In the genomic region with DNA sequence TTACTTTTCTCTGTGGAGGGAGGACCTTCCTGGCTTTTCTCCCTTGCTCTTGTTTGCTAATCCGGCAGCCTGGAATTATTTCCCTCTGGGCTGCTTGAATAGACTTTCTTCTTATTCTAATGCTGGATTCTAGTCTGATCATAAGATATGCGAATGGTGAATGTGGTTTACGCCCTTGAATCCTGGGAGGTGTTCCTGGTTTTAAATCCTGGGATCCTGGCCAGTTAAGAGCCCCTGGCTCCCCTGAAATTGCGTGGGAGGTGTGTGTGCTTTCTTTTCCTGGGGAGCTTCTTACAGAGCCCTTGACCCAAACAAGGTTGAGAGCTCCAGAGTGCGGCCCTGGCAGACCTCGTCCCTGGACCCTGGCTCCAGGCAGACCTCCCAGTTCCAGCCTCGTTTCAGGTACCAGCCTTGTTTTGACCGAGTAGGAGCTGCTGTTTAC, we compare ENCODE assay signal across 12 cellular contexts. TPM values are rescaled to one million over a fixed set of nuclear protein-coding genes. Genes with fewer than 3 reads are reported as not detected.
DNase-seq lines count a peak whose midpoint lies in the region; ATAC-seq, FAIRE-seq and TF ChIP-seq lines count a peak whose summit lies in the region.
"Had no signal": no experiment of that assay in that cellular context is flagged by ENCODE, and none has a peak within 500 bp of the region (broad histone marks: within the 10 kb centered on the region; RNA-seq: fewer than 3 reads in every experiment).

No MANE protein-coding gene starts in this region.

- H3K27ac Mint-ChIP-seq in glutamatergic neuron (ENCODE audit: unreplicated experiment): peak overlapping the region; percentile 82

- H3K27ac ChIP-seq in SK-N-MC (no peak overlapping the region), pancreas (peak overlapping the region; percentile 77 to 90 (median 88))
- H3K27ac ChIP-seq: KMS-11 had no signal

- FAIRE-seq in pancreas (lab: Jason Lieb, UNC): no peak
- FAIRE-seq: G401.6 had no signal

- H3K4me3 Mint-ChIP-seq in glutamatergic neuron (ENCODE audit: unreplicated experiment): peak overlapping the region; percentile 95

- no peaks in the 10 kb centered on the region for H3K27me3 ChIP-seq in pancreas

- H3K9ac ChIP-seq in SK-N-MC (ENCODE audit: insufficient read length): peak overlapping the region; percentile 91
- H3K9ac ChIP-seq: KMS-11 had no signal

- H3K27me3 Mint-ChIP-seq in glutamatergic neuron (ENCODE audit: unreplicated experiment): peaks cover 12% of the 10 kb centered on the region

- TF ChIP-seq CTCF in glutamatergic neuron (IDR thresholded peaks at IDR 0.05; ENCODE audit: partially characterized antibody, unreplicated experiment) (no peak), pancreas (IDR thresholded peaks at IDR 0.05) (no peak)

- H3K4me3 ChIP-seq in SK-N-MC (peak overlapping the region; percentile 96), pancreas (peak overlapping the region in 3 of 4 donors; percentile 80 to 96 (median 86))

- intact Hi-C loops in pancreas (cut with DNase I): loop anchor here in 1 of 3 donors (5.0 to 10.0 kb wide), 2 partner anchors 38 to 90 kb away; no protein-coding TSS in a partner anchor

- H3K9me3 Mint-ChIP-seq in glutamatergic neuron (ENCODE audit: unreplicated experiment): peaks cover 20% of the 10 kb centered on the region

- peak; percentile 55 for DNase-seq in Daoy (ENCODE audit: low read depth)
- DNase-seq in SK-N-MC (ENCODE audit: low read depth, low spot score): no peak
- DNase-seq in glutamatergic neuron: no peak
- peak in 1 of 6 donors; percentile 52 for DNase-seq in pancreas
- no peak for DNase-seq in stimulated activated CD8-positive, alpha-beta memory T cell treated with anti-CD3 and anti-CD28 coated beads, Interleukin-4, amount 100 ng/mL, for 48 hours
- DNase-seq in NAMALWA (ENCODE audit: low spot score): no peak
- no peak for DNase-seq in NCI-H1048 (lab: John Stamatoyannopoulos, UW)
- DNase-seq: stimulated activated CD4-positive, alpha-beta T cell treated with anti-CD3 and anti-CD28 coated beads, Interleukin-4, amount 100 ng/mL, for 1 hour had no signal

- peaks cover 60% of the 10 kb centered on the region for H3K4me1 Mint-ChIP-seq in glutamatergic neuron (ENCODE audit: low read depth, unreplicated experiment)

- peaks cover 14 to 22% (median 18%) of the 10 kb centered on the region in 3 donors for H3K4me1 ChIP-seq in pancreas

- no peaks in the 10 kb centered on the region for H3K36me3 Mint-ChIP-seq in glutamatergic neuron (ENCODE audit: unreplicated experiment)

- no peaks in the 10 kb centered on the region for H3K9me3 ChIP-seq in SK-N-MC (ENCODE audit: low read depth, low read length)
- H3K9me3 ChIP-seq in pancreas: no peaks in the 10 kb centered on the region

- H3K36me3 ChIP-seq in SK-N-MC (ENCODE audit: insufficient read depth, low read length): no peaks in the 10 kb centered on the region; the same call in 1 of the 2 replicates
- H3K36me3 ChIP-seq in pancreas: no peaks in the 10 kb centered on the region

- 4 to 9% methylated on average over 8 of the region's 8 CpGs for WGBS in pancreas, 2 donors

- ATAC-seq in pancreas (peak in 2 of 4 donors; percentile 3 to 14), GM18511 (IDR thresholded peaks at IDR 0.05; ENCODE audit: unreplicated experiment) (no peak)
- ATAC-seq: activated CD4-positive, CD25-positive, alpha-beta regulatory T cell treated with anti-CD3 and anti-CD28 coated beads, Interleukin-2, amount 50 U/mL, for 24 hours had no signal

RNA-seq across cellular contexts. Expression of gene SH3BP4, which starts 2.8 kb away (rescaled TPM):
- 72.1 and 98.8 TPM in 2 replicates for total RNA-seq in Daoy (2014; rRNA removed; shearing (Covaris generic))
- total RNA-seq in glutamatergic neuron (ENCODE audit: unreplicated experiment) (59.3 TPM), pancreas (10 to 100 TPM; 61.6 to 99.7 (median 64.0) TPM)
- polyA plus RNA-seq in pancreas: 10 to 100 TPM; 20.5 to 22.1 TPM
